Comparison of ENCODE assay signal across 1 cellular context in the genomic region with DNA sequence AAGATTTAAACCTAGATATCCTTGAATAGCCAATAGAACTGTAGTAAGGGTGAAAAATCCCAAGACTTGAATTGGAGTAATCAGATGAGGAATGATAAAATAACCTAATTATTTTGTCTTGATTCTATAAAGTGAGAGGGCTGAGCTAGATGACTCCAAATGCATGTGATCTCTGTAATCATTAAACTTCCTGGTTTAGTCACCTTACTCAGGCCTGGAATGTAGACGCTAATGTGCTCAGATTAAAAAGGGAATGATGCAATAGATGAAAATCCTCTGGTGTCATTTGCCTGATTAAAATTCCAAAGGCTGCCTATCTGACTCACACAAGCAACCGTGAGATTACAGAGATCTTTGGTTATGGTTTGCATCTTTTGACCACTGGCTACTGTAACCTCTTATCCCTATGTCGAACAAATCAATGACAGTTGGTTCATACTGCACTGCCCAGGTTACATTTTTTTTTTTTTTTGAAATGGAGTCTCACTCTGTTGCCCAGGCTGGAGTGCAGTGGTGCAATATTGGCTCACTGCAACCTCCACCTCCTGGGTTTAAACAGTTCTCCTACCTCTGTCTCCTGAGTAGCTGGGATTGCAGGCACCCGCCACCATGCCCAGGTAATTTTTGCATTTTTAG.
TF ChIP-seq lines count a peak whose summit lies in the region.

No MANE protein-coding gene starts in this region.

TF ChIP-seq in K562, 482 proteins besides CTCF, POLR2A, EP300 and RAD21 (continued from another document and continues in another):
- TF ChIP-seq, protein P1, sequence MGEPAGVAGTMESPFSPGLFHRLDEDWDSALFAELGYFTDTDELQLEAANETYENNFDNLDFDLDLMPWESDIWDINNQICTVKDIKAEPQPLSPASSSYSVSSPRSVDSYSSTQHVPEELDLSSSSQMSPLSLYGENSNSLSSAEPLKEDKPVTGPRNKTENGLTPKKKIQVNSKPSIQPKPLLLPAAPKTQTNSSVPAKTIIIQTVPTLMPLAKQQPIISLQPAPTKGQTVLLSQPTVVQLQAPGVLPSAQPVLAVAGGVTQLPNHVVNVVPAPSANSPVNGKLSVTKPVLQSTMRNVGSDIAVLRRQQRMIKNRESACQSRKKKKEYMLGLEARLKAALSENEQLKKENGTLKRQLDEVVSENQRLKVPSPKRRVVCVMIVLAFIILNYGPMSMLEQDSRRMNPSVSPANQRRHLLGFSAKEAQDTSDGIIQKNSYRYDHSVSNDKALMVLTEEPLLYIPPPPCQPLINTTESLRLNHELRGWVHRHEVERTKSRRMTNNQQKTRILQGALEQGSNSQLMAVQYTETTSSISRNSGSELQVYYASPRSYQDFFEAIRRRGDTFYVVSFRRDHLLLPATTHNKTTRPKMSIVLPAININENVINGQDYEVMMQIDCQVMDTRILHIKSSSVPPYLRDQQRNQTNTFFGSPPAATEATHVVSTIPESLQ (CRISPR knock-in tag; IDR thresholded peaks at IDR 0.05) = no peak
- TF ChIP-seq ZKSCAN8 (CRISPR knock-in tag; IDR thresholded peaks at IDR 0.05) (peak; percentile 72; the same call in 1 of the 2 replicates), MAFF (IDR thresholded peaks at IDR 0.05; ENCODE audit: low read length) (no peak), ZNF324 (CRISPR knock-in tag; IDR thresholded peaks at IDR 0.05) (no peak), ZNF449 (CRISPR knock-in tag; IDR thresholded peaks at IDR 0.05) (no peak), ZNF766 (CRISPR knock-in tag; conservative IDR thresholded peaks at IDR 0.05) (peak; percentile 68), ZNF584 (CRISPR knock-in tag; IDR thresholded peaks at IDR 0.05; ENCODE audit: low read depth) (no peak; the same call in 1 of the 2 replicates), E2F4 (CRISPR knock-in tag; IDR thresholded peaks at IDR 0.05; ENCODE audit: low read depth) (no peak), BMI1 (IDR thresholded peaks at IDR 0.05; ENCODE audit: low read length) (no peak), FOXA1 (IDR thresholded peaks at IDR 0.05; ENCODE audit: borderline replicate concordance) (no peak), CREB3L1 (IDR thresholded peaks at IDR 0.05; ENCODE audit: borderline replicate concordance, low read depth) (no peak), NCOA4 (IDR thresholded peaks at IDR 0.05; ENCODE audit: partially characterized antibody) (no peak), ELF2 (CRISPR knock-in tag; IDR thresholded peaks at IDR 0.05) (no peak; the same call in 1 of the 2 replicates), ZSCAN29 (IDR thresholded peaks at IDR 0.05) (no peak), ZNF143 (CRISPR knock-in tag; IDR thresholded peaks at IDR 0.05) (no peak), ZNF395 (CRISPR knock-in tag; IDR thresholded peaks at IDR 0.05) (peak; percentile 11; the same call in 1 of the 2 replicates), RFX5 (IDR thresholded peaks at IDR 0.05; ENCODE audit: low read depth, low read length) (no peak), ZNF586 (CRISPR knock-in tag; conservative IDR thresholded peaks at IDR 0.05) (0 out of 2 replicates have a peak, but pooled peaks have one; percentile 68), ZNF695 (CRISPR knock-in tag; IDR thresholded peaks at IDR 0.05) (no peak), KDM5B (IDR thresholded peaks at IDR 0.05; ENCODE audit: insufficient replicate concordance, low read depth, low read length) (no peak), SIRT6 (IDR thresholded peaks at IDR 0.05; ENCODE audit: low read depth, low read length) (no peak), ZNF561 (CRISPR knock-in tag; conservative IDR thresholded peaks at IDR 0.05) (no peak), MLX (CRISPR knock-in tag; conservative IDR thresholded peaks at IDR 0.05) (no peak), TRIM24 (IDR thresholded peaks at IDR 0.05) (peak; percentile 88 to 94), HMG20A (CRISPR knock-in tag; conservative IDR thresholded peaks at IDR 0.05) (no peak), NBN (IDR thresholded peaks at IDR 0.05; ENCODE audit: low read depth) (peak; percentile 79; the same call in 1 of the 2 replicates), ZBTB2 (IDR thresholded peaks at IDR 0.05) (no peak; the same call in 1 of the 2 replicates), KLF16 (IDR thresholded peaks at IDR 0.05) (no peak; the same call in 1 of the 2 replicates), ZNF121 (CRISPR knock-in tag; conservative IDR thresholded peaks at IDR 0.05) (peak; percentile 67), L3MBTL2 (IDR thresholded peaks at IDR 0.05) (peak; percentile 81), SP2 (IDR thresholded peaks at IDR 0.05; ENCODE audit: extremely low read depth, low read depth, low read length, poor library complexity, severe bottlenecking) (no peak), NONO (IDR thresholded peaks at IDR 0.05; ENCODE audit: low read depth in 2 of 2, low read length in 1 of 2) (no peak), NFATC3 (IDR thresholded peaks at IDR 0.05) (peak; percentile 40; the same call in 1 of the 2 replicates), CEBPB (tag; IDR thresholded peaks at IDR 0.05) (peak; percentile 96), SMAD3 (CRISPR knock-in tag; conservative IDR thresholded peaks at IDR 0.05) (no peak), RB1 (IDR thresholded peaks at IDR 0.05; ENCODE audit: low read depth) (no peak), U2AF2 (optimal IDR thresholded peaks at IDR 0.05; ENCODE audit: low read depth, low read length) (no peak), MAZ (CRISPR knock-in tag; conservative IDR thresholded peaks at IDR 0.05 in 1 of 2, IDR thresholded peaks at IDR 0.05 in 1 of 2) (peak in 1 of 2 experiments; percentile 17; a peak in 1 of 4 replicates), PCBP2 (IDR thresholded peaks at IDR 0.05; ENCODE audit: low read depth, low read length, poor library complexity, severe bottlenecking) (no peak), PRMT5 (CRISPR knock-in tag; IDR thresholded peaks at IDR 0.05) (no peak), PURB (CRISPR knock-in tag; IDR thresholded peaks at IDR 0.05; ENCODE audit: low read depth) (no peak), POLR2AphosphoS2 (IDR thresholded peaks at IDR 0.05; ENCODE audit: low read length) (no peak), SMARCA4 (IDR thresholded peaks at IDR 0.05) (peak; percentile 93)
- TF ChIP-seq, protein P2, sequence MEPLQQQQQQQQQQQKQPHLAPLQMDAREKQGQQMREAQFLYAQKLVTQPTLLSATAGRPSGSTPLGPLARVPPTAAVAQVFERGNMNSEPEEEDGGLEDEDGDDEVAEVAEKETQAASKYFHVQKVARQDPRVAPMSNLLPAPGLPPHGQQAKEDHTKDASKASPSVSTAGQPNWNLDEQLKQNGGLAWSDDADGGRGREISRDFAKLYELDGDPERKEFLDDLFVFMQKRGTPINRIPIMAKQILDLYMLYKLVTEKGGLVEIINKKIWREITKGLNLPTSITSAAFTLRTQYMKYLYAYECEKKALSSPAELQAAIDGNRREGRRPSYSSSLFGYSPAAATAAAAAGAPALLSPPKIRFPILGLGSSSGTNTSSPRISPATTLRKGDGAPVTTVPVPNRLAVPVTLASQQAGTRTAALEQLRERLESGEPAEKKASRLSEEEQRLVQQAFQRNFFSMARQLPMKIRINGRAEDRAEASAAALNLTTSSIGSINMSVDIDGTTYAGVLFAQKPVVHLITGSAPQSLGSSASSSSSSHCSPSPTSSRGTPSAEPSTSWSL (CRISPR knock-in tag; IDR thresholded peaks at IDR 0.05; ENCODE audit: borderline replicate concordance) = no peak
- TF ChIP-seq, protein P3, sequence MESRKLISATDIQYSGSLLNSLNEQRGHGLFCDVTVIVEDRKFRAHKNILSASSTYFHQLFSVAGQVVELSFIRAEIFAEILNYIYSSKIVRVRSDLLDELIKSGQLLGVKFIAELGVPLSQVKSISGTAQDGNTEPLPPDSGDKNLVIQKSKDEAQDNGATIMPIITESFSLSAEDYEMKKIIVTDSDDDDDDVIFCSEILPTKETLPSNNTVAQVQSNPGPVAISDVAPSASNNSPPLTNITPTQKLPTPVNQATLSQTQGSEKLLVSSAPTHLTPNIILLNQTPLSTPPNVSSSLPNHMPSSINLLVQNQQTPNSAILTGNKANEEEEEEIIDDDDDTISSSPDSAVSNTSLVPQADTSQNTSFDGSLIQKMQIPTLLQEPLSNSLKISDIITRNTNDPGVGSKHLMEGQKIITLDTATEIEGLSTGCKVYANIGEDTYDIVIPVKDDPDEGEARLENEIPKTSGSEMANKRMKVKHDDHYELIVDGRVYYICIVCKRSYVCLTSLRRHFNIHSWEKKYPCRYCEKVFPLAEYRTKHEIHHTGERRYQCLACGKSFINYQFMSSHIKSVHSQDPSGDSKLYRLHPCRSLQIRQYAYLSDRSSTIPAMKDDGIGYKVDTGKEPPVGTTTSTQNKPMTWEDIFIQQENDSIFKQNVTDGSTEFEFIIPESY (CRISPR knock-in tag; IDR thresholded peaks at IDR 0.05) = no peak
- TF ChIP-seq, protein P4, sequence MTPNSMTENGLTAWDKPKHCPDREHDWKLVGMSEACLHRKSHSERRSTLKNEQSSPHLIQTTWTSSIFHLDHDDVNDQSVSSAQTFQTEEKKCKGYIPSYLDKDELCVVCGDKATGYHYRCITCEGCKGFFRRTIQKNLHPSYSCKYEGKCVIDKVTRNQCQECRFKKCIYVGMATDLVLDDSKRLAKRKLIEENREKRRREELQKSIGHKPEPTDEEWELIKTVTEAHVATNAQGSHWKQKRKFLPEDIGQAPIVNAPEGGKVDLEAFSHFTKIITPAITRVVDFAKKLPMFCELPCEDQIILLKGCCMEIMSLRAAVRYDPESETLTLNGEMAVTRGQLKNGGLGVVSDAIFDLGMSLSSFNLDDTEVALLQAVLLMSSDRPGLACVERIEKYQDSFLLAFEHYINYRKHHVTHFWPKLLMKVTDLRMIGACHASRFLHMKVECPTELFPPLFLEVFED (CRISPR knock-in tag; conservative IDR thresholded peaks at IDR 0.05) = no peak
- TF ChIP-seq, protein P5, sequence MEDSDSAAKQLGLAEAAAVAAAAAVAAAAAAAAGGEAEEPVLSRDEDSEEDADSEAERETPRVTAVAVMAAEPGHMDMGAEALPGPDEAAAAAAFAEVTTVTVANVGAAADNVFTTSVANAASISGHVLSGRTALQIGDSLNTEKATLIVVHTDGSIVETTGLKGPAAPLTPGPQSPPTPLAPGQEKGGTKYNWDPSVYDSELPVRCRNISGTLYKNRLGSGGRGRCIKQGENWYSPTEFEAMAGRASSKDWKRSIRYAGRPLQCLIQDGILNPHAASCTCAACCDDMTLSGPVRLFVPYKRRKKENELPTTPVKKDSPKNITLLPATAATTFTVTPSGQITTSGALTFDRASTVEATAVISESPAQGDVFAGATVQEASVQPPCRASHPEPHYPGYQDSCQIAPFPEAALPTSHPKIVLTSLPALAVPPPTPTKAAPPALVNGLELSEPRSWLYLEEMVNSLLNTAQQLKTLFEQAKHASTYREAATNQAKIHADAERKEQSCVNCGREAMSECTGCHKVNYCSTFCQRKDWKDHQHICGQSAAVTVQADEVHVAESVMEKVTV (CRISPR knock-in tag; IDR thresholded peaks at IDR 0.05) = peak; percentile 57; the same call in 1 of the 2 replicates
